In genomic region chr11:122784325-122785155, GRCh38 we compare ENCODE assay signal across 11 cellular contexts. TPM values are rescaled to one million over a fixed set of nuclear protein-coding genes. Genes with fewer than 3 reads are reported as not detected.
DNase-seq lines count a peak whose midpoint lies in the region; ATAC-seq, FAIRE-seq and TF ChIP-seq lines count a peak whose summit lies in the region.
"Had no signal": no experiment of that assay in that cellular context is flagged by ENCODE, and none has a peak within 500 bp of the region (broad histone marks: within the 10 kb centered on the region; RNA-seq: fewer than 3 reads in every experiment).

No MANE protein-coding gene starts in this region.

- no peak overlapping the region for H3K23ac ChIP-seq in trophoblast cell (ENCODE audit: low read length)

- H3K9me3 ChIP-seq in trophoblast cell (ENCODE audit: insufficient read depth, low read depth, low read length): peaks cover 3% of the 10 kb centered on the region

- no peak overlapping the region for H2AFZ ChIP-seq in trophoblast cell (ENCODE audit: insufficient read depth, low read length, poor library complexity)

- H4K8ac ChIP-seq in trophoblast cell (ENCODE audit: low read depth, low read length): no peak overlapping the region

- H2BK120ac ChIP-seq in trophoblast cell (ENCODE audit: insufficient read depth, low read length, poor library complexity): peak overlapping the region; percentile 4

- H2BK12ac ChIP-seq in trophoblast cell (ENCODE audit: low read length): no peak overlapping the region

- H3K27me3 ChIP-seq in trophoblast cell (ENCODE audit: insufficient read depth, low read length): no peaks in the 10 kb centered on the region

- H3K27ac ChIP-seq in RWPE1 (peak overlapping the region; percentile 58; the same call in 1 of the 2 replicates), trophoblast cell (ENCODE audit: low read depth, low read length) (peak overlapping the region; percentile 36)

- no peak overlapping the region for H3K9ac ChIP-seq in trophoblast cell (ENCODE audit: low read length)

- POLR2A ChIA-PET in RWPE1 (lab: Yijun Ruan, JAX; ENCODE audit: low non-redundant PET): no interaction called here

- H3K4me2 ChIP-seq in trophoblast cell (ENCODE audit: low read length): no peak overlapping the region

- H2BK5ac ChIP-seq in trophoblast cell (ENCODE audit: low read depth, low read length, poor library complexity): no peak overlapping the region

- CTCF ChIA-PET in RWPE1 (lab: Yijun Ruan, JAX): interaction anchor here (0.5 to 3.2 kb wide), 2 partner anchors 70 to 155 kb away, joined by 3 to 7 read pairs; no protein-coding TSS in a partner anchor

- H3K79me2 ChIP-seq in trophoblast cell (ENCODE audit: control insufficient read depth, insufficient read depth, low read length, poor library complexity): peaks cover 2% of the 10 kb centered on the region

- peaks cover 16 to 20% of the 10 kb centered on the region in 2 experiments for H3K4me1 ChIP-seq in trophoblast cell (ENCODE audit: control insufficient read depth in 1 of 2, insufficient read depth in 2 of 2, low read length in 2 of 2)

- FAIRE-seq in GM12891 (lab: Jason Lieb, UNC): no peak

- peaks cover 19 to 48% of the 10 kb centered on the region in 2 experiments for H3K36me3 ChIP-seq in trophoblast cell (ENCODE audit: control insufficient read depth in 1 of 2, insufficient read depth in 2 of 2, low read length in 2 of 2)

- TF ChIP-seq POLR2A in erythroblast (IDR thresholded peaks at IDR 0.05; ENCODE audit: low read length) (peak; percentile 15), GM12891 (IDR thresholded peaks at IDR 0.05; ENCODE audit: low read depth, low read length) (no peak)

- TF ChIP-seq CTCF in RWPE1 (conservative IDR thresholded peaks at IDR 0.05; ENCODE audit: low read depth): no peak

- no peak overlapping the region for H2AK5ac ChIP-seq in trophoblast cell (ENCODE audit: low read length)

- peak; percentile 90 for DNase-seq in AG20443 (ENCODE audit: low spot score)
- peak; percentile 80 for DNase-seq in RWPE1 (ENCODE audit: low spot score)
- DNase-seq in erythroblast (lab: John Stamatoyannopoulos, UW): no peak
- DNase-seq in trophoblast cell: peak; percentile 94 to 95
- DNase-seq in GM12891 (ENCODE audit: insufficient read length, low spot score): no peak
- DNase-seq in NCI-H1417 treated with DMSO at 0.1 percent for 48 hours (lab: John Stamatoyannopoulos, UW): no peak
- no peak for DNase-seq in medulla oblongata (ENCODE audit: extremely low spot score)
- DNase-seq: activated CD8-positive, alpha-beta T cell treated with anti-CD3 and anti-CD28 coated beads for 36 hours; natural killer cell; SIG-M5 had no signal

- H3K4me3 ChIP-seq in trophoblast cell (ENCODE audit: low read depth, low read length): no peak overlapping the region

- peak overlapping the region; percentile 11 for H4K91ac ChIP-seq in trophoblast cell (ENCODE audit: low read depth, low read length)

- no peak overlapping the region for H3K4ac ChIP-seq in trophoblast cell (ENCODE audit: low read depth, low read length)

- H3K14ac ChIP-seq in trophoblast cell (ENCODE audit: low read length): no peak overlapping the region

- no CpG with 5 or more reads among the region's 6 CpGs for WGBS in trophoblast cell (ENCODE audit: extremely low coverage, insufficient coverage, insufficient read length)

- no peak overlapping the region for H3K18ac ChIP-seq in trophoblast cell (ENCODE audit: low read length)

- ATAC-seq in HG02623 (IDR thresholded peaks at IDR 0.05; ENCODE audit: unreplicated experiment): no peak
- ATAC-seq: activated CD8-positive, alpha-beta T cell treated with anti-CD3 and anti-CD28 coated beads for 36 hours; natural killer cell had no signal

- peaks cover 19% of the 10 kb centered on the region for H3K79me1 ChIP-seq in trophoblast cell (ENCODE audit: low read length)

- H4K12ac ChIP-seq in trophoblast cell (ENCODE audit: low read depth, low read length): no peak overlapping the region

TF ChIP-seq in GM12891, 5 proteins besides CTCF, POLR2A, EP300 and RAD21:
- TF ChIP-seq POLR2AphosphoS5 (IDR thresholded peaks at IDR 0.05; ENCODE audit: low read depth, low read length) (no peak), PAX5 (IDR thresholded peaks at IDR 0.05; ENCODE audit: insufficient read depth, low read length, severe bottlenecking) (no peak), TAF1 (IDR thresholded peaks at IDR 0.05; ENCODE audit: low read depth, low read length) (no peak), POU2F2 (IDR thresholded peaks at IDR 0.05; ENCODE audit: low read depth, low read length) (no peak), SPI1 (IDR thresholded peaks at IDR 0.05; ENCODE audit: low read depth, low read length) (no peak)

RNA-seq across cellular contexts. Expression of gene CRTAM, which starts 53.8 kb away (rescaled TPM):
- polyA plus RNA-seq in trophoblast cell (2013): 0.03 and 0.04 TPM in 2 replicates
- polyA plus RNA-seq in GM12891 (2012; ENCODE audit: low read depth, missing spikeins): 0.94 TPM

Comparison
In these comparisons a context has a peak if more than half of its experiments do, and no peak if none do; other contexts are left out.
1. DNase-seq: peak in AG20443 (single experiment), RWPE1 (single experiment) and trophoblast cell (2 of 2); none in erythroblast (0 of 2), GM12891 (single experiment), NCI-H1417 treated with DMSO at 0.1 percent for 48 hours (single experiment) and medulla oblongata (single experiment).